18 cellular contexts compared by ENCODE assay signal in genomic region chr9:106670418-106670817, GRCh38.
"Had no signal": no experiment of that assay in that cellular context is flagged by ENCODE, and none has a peak within 500 bp of the region (broad histone marks: within the 10 kb centered on the region; RNA-seq: fewer than 3 reads in every experiment).

No MANE protein-coding gene starts in this region.

- ATAC-seq: left lung; lower lobe of right lung; natural killer cell; stimulated activated memory B cell treated with anti-CD40 and anti-IgM and Interleukin-4, amounts not matched to agents 10 μg/mL and 1 μg/mL and 100 μg/mL, for 72 hours; stimulated activated naive CD8-positive, alpha-beta T cell treated with anti-CD3 and anti-CD28 coated beads, Interleukin-15, Interleukin-2, amounts not matched to agents 100 U/mL and 50 U/mL, for 24 hours had no signal

- H3K4me3 ChIP-seq: dorsolateral prefrontal cortex, left lung, lower lobe of right lung, ovary, sigmoid colon, thoracic aorta, tibial nerve, upper lobe of left lung had no signal

- H3K27ac ChIP-seq: dorsolateral prefrontal cortex, left lung, lower lobe of right lung, ovary, sigmoid colon, thoracic aorta, tibial nerve, upper lobe of left lung had no signal

- DNase-seq: dorsolateral prefrontal cortex; effector CD4-positive, alpha-beta T cell; head of caudate nucleus; left lung; lower lobe of right lung; natural killer cell; occipital lobe; ovary; posterior cingulate gyrus; retina; sigmoid colon; stimulated activated CD4-positive, alpha-beta T cell treated with anti-CD3 and anti-CD28 coated beads, Interleukin-2, amount 100 ng/mL, for 24 hours; stimulated activated CD4-positive, alpha-beta T cell treated with anti-CD3 and anti-CD28 coated beads, Interleukin-4, amount 100 ng/mL, for 4 hours; stimulated activated naive CD8-positive, alpha-beta T cell treated with anti-CD3 and anti-CD28 coated beads, Interleukin-15, Interleukin-2, amounts not matched to agents 100 U/mL and 50 U/mL, for 24 hours; upper lobe of left lung had no signal

- H3K36me3 ChIP-seq: left lung, lower lobe of right lung, ovary, sigmoid colon, thoracic aorta, tibial nerve, upper lobe of left lung had no signal

- H3K9me3 ChIP-seq: left lung, lower lobe of right lung, ovary, sigmoid colon, thoracic aorta, tibial nerve, upper lobe of left lung had no signal

- H3K4me1 ChIP-seq: left lung, lower lobe of right lung, tibial nerve, upper lobe of left lung had no signal

- H3K27me3 ChIP-seq: dorsolateral prefrontal cortex, left lung, ovary, sigmoid colon, tibial nerve, upper lobe of left lung had no signal
